In genomic region chr21:45097827-45098387, GRCh38 we compare ENCODE assay signal across 14 cellular contexts.
"Had no signal": no experiment of that assay in that cellular context is flagged by ENCODE, and none has a peak within 500 bp of the region (broad histone marks: within the 10 kb centered on the region; RNA-seq: fewer than 3 reads in every experiment).

No MANE protein-coding gene starts in this region.

- ATAC-seq: activated CD4-positive, alpha-beta T cell treated with anti-CD3 and anti-CD28 coated beads for 36 hours; body of pancreas; effector memory CD8-positive, alpha-beta T cell; gastrocnemius medialis had no signal

- H3K4me3 Mint-ChIP-seq: activated CD4-positive, alpha-beta memory T cell treated with anti-CD3 and anti-CD28 coated beads, Interleukin-2, amount 10 ng/mL, durations not matched to agents 7 days and 5 days; activated CD4-positive, alpha-beta T cell treated with anti-CD3 and anti-CD28 coated beads for 36 hours; activated naive CD4-positive, alpha-beta T cell treated with anti-CD3 and anti-CD28 coated beads, Interleukin-2, amount 10 ng/mL, durations not matched to agents 7 days and 5 days; central memory CD8-positive, alpha-beta T cell; dendritic cell treated with granulocyte-macrophage colony-stimulating factor and Interleukin-4, amounts not matched to agents 40 ng/mL and 50 ng/mL, for 4 days; effector memory CD8-positive, alpha-beta T cell; stimulated activated naive CD8-positive, alpha-beta T cell treated with anti-CD3 and anti-CD28 coated beads, Interleukin-15, Interleukin-2, amounts not matched to agents 100 ng/mL and 50 ng/mL, for 24 hours had no signal

- H3K4me3 ChIP-seq: body of pancreas, gastrocnemius medialis, ovary had no signal

- H3K27ac ChIP-seq: body of pancreas, epithelial cell of prostate, gastrocnemius medialis, ovary had no signal

- H3K9me3 ChIP-seq: body of pancreas, gastrocnemius medialis, ovary had no signal

- DNase-seq: activated CD4-positive, alpha-beta memory T cell treated with anti-CD3 and anti-CD28 coated beads, Interleukin-2, amount 10 ng/mL, durations not matched to agents 7 days and 5 days; activated CD4-positive, alpha-beta T cell treated with anti-CD3 and anti-CD28 coated beads for 36 hours; activated naive CD4-positive, alpha-beta T cell treated with anti-CD3 and anti-CD28 coated beads, Interleukin-2, amount 10 ng/mL, durations not matched to agents 7 days and 5 days; body of pancreas; effector memory CD8-positive, alpha-beta T cell; gastrocnemius medialis; islet precursor cell; mesendoderm; ovary; stimulated activated CD4-positive, alpha-beta T cell treated with anti-CD3 and anti-CD28 coated beads, Interleukin-12 subunit alpha, Interleukin-12 subunit beta, amount 100 ng/mL, for 4 hours had no signal

- H3K27me3 ChIP-seq: body of pancreas, gastrocnemius medialis, ovary had no signal

- H3K27ac Mint-ChIP-seq: activated CD4-positive, alpha-beta memory T cell treated with anti-CD3 and anti-CD28 coated beads, Interleukin-2, amount 10 ng/mL, durations not matched to agents 7 days and 5 days; activated naive CD4-positive, alpha-beta T cell treated with anti-CD3 and anti-CD28 coated beads, Interleukin-2, amount 10 ng/mL, durations not matched to agents 7 days and 5 days; dendritic cell treated with granulocyte-macrophage colony-stimulating factor and Interleukin-4, amounts not matched to agents 40 ng/mL and 50 ng/mL, for 4 days had no signal

- H3K36me3 ChIP-seq: gastrocnemius medialis, ovary had no signal

- H3K9me3 Mint-ChIP-seq: activated CD4-positive, alpha-beta memory T cell treated with anti-CD3 and anti-CD28 coated beads, Interleukin-2, amount 10 ng/mL, durations not matched to agents 7 days and 5 days; activated naive CD4-positive, alpha-beta T cell treated with anti-CD3 and anti-CD28 coated beads, Interleukin-2, amount 10 ng/mL, durations not matched to agents 7 days and 5 days; central memory CD8-positive, alpha-beta T cell; dendritic cell treated with granulocyte-macrophage colony-stimulating factor and Interleukin-4, amounts not matched to agents 40 ng/mL and 50 ng/mL, for 4 days; effector memory CD8-positive, alpha-beta T cell; stimulated activated naive CD8-positive, alpha-beta T cell treated with anti-CD3 and anti-CD28 coated beads, Interleukin-15, Interleukin-2, amounts not matched to agents 100 ng/mL and 50 ng/mL, for 24 hours had no signal

- H3K27me3 Mint-ChIP-seq: activated CD4-positive, alpha-beta memory T cell treated with anti-CD3 and anti-CD28 coated beads, Interleukin-2, amount 10 ng/mL, durations not matched to agents 7 days and 5 days; activated CD4-positive, alpha-beta T cell treated with anti-CD3 and anti-CD28 coated beads for 36 hours; activated naive CD4-positive, alpha-beta T cell treated with anti-CD3 and anti-CD28 coated beads, Interleukin-2, amount 10 ng/mL, durations not matched to agents 7 days and 5 days; central memory CD8-positive, alpha-beta T cell; effector memory CD8-positive, alpha-beta T cell; stimulated activated naive CD8-positive, alpha-beta T cell treated with anti-CD3 and anti-CD28 coated beads, Interleukin-15, Interleukin-2, amounts not matched to agents 100 ng/mL and 50 ng/mL, for 24 hours had no signal
